Comparison of ENCODE assay signal across 8 cellular contexts in genomic region chr2:199471443-199472057, GRCh38. TPM values are rescaled to one million over a fixed set of nuclear protein-coding genes. Genes with fewer than 3 reads are reported as not detected.
A peak's percentile ranks its signal among the peaks of the same experiment; 100 is the strongest.
DNase-seq lines count a peak whose midpoint lies in the region; ATAC-seq lines count a peak whose summit lies in the region.

No MANE protein-coding gene starts in this region.

- no peaks in the 10 kb centered on the region for H3K9me3 Mint-ChIP-seq in effector memory CD8-positive, alpha-beta T cell

- H3K36me3 ChIP-seq in mesendoderm (ENCODE audit: control insufficient read depth, insufficient read depth, low read length), result no peaks in the 10 kb centered on the region

- H3K56ac ChIP-seq in mesendoderm (ENCODE audit: low read length), result no peak overlapping the region

- peaks cover 78 to 92% of the 10 kb centered on the region in 2 donors for H3K27me3 Mint-ChIP-seq in effector memory CD8-positive, alpha-beta T cell

- H3K4me2 ChIP-seq in mesendoderm (ENCODE audit: low read length), result peak overlapping the region; percentile 40

- H3K4me1 ChIP-seq in mesendoderm (ENCODE audit: control insufficient read depth, low read depth, low read length), result no peaks in the 10 kb centered on the region

- no peak overlapping the region for H3K4me3 ChIP-seq in mesendoderm (ENCODE audit: low read length)

- H3K79me2 ChIP-seq in mesendoderm (ENCODE audit: control insufficient read depth, insufficient read depth, low read length), result no peaks in the 10 kb centered on the region

- no peak overlapping the region for H3K23ac ChIP-seq in mesendoderm (ENCODE audit: low read length)

- peaks cover 0 to 5% of the 10 kb centered on the region in 2 donors for H3K4me1 Mint-ChIP-seq in effector memory CD8-positive, alpha-beta T cell (ENCODE audit: low read depth in 2 of 2)

- H3K79me1 ChIP-seq in mesendoderm (ENCODE audit: low read length), result no peaks in the 10 kb centered on the region

- H4K8ac ChIP-seq in mesendoderm (ENCODE audit: low read depth, low read length), result no peak overlapping the region

- WGBS in mesendoderm (ENCODE audit: extremely low coverage, insufficient coverage, low lambda C conversion rate), result no CpG with 5 or more reads among the region's 35 CpGs

- H3K27ac Mint-ChIP-seq in effector memory CD8-positive, alpha-beta T cell, result no peak overlapping the region

- peaks cover 3% of the 10 kb centered on the region for H3K36me3 Mint-ChIP-seq in effector memory CD8-positive, alpha-beta T cell (ENCODE audit: insufficient read depth)

- no peak overlapping the region for H4K5ac ChIP-seq in mesendoderm (ENCODE audit: low read length)

- H3K18ac ChIP-seq in mesendoderm (ENCODE audit: low read length), result no peak overlapping the region

- no peak overlapping the region for H2BK15ac ChIP-seq in mesendoderm (replicated peaks; ENCODE audit: low read depth)

- no peak overlapping the region for H2BK120ac ChIP-seq in mesendoderm (ENCODE audit: low read depth, low read length)

- H3K4ac ChIP-seq in mesendoderm (ENCODE audit: low read depth, low read length), result no peak overlapping the region

- peak; percentile 81 for ATAC-seq in GM18907 (IDR thresholded peaks at IDR 0.05; ENCODE audit: unreplicated experiment)
- ATAC-seq in HG03520 (IDR thresholded peaks at IDR 0.05; ENCODE audit: unreplicated experiment), result peak; percentile 79
- ATAC-seq in effector memory CD8-positive, alpha-beta T cell (replicated peaks), result peak; percentile 35
- ATAC-seq in HG02884 (IDR thresholded peaks at IDR 0.05; ENCODE audit: unreplicated experiment), result no peak

- H2AK5ac ChIP-seq in mesendoderm (ENCODE audit: low read length), result no peak overlapping the region

- DNase-seq in C1 segment of cervical spinal cord (lab: John Stamatoyannopoulos, UW), result peak in 9 of 14 donors; percentile 13 to 75 (median 30)
- peak; percentile 91 for DNase-seq in OCI-M1 (lab: John Stamatoyannopoulos, UW)
- no peak for DNase-seq in effector memory CD8-positive, alpha-beta T cell
- DNase-seq in mesendoderm, result peak; percentile 89
- DNase-seq in NK-92 (lab: John Stamatoyannopoulos, UW; ENCODE audit: unreplicated experiment), result no peak

- no peak overlapping the region for H3K9ac ChIP-seq in mesendoderm (ENCODE audit: low read length)

- H3K27ac ChIP-seq in mesendoderm (ENCODE audit: low read depth, low read length), result no peak overlapping the region

- H3K4me3 Mint-ChIP-seq in effector memory CD8-positive, alpha-beta T cell, result no peak overlapping the region

- peaks cover 50% of the 10 kb centered on the region for H3K27me3 ChIP-seq in mesendoderm (ENCODE audit: insufficient read depth, low read length, poor library complexity)

- no peak overlapping the region for H2BK5ac ChIP-seq in mesendoderm (ENCODE audit: low read length)

RNA-seq across cellular contexts. Expression of gene SATB2, which starts 13.8 kb away (rescaled TPM):
- polyA plus RNA-seq in mesendoderm (2013, experiment 1 of 2), result 2.6 TPM
- 2.5 TPM for polyA plus RNA-seq in mesendoderm (2013, experiment 2 of 2)

Comparison
In these comparisons a context has a peak if more than half of its experiments do, and no peak if none do; other contexts are left out.
1. DNase-seq: peak in C1 segment of cervical spinal cord (9 of 14), OCI-M1 (single experiment) and mesendoderm (single experiment); none in effector memory CD8-positive, alpha-beta T cell (0 of 3) and NK-92 (single experiment).